8 cellular contexts compared by ENCODE assay signal in the genomic region with DNA sequence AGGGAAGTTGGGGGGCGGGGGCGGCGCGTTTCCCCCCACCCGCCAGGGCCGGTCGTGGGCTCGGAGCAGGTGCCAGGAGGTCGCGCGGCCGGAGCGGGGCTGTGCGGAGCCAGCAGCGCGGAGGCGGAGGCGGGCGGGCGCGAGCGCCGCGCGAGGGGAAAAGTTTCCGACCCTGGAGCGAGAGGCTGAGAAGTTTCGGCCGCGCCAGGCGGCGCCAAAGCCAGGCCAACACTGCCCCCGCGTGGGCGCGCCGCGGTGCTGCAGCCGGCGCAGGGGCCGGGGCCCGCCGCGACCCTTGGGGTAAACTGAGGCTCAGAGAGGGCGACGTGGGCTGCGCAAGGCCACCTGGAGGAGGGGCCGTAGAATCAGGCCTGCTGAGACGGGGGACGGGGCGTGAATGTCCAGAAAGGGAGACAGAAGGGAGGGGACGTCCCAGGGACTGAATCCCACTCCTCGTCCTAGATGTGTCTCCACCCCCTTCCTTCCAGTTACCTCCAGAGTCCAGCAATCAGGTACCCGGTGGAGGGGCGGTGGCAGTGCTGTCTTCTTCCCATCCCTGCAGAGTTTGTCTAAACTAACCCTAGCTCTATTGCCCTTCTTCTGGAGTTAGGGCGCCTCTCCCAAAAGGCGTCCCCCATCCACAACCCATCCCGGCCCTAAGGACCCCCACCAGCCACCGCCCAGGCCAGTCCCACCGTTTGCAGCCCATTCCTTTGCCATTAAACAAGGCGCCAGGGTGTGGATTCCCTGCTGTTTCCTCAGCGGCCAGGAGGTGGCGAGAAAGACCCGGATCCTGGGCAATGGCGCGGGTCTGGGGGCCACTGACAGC. TPM values are rescaled to one million over a fixed set of nuclear protein-coding genes. Genes with fewer than 3 reads are reported as not detected.
DNase-seq lines count a peak whose midpoint lies in the region; ATAC-seq and TF ChIP-seq lines count a peak whose summit lies in the region.

No MANE protein-coding gene starts in this region.

- DNase-seq in NCI-H1417 (lab: John Stamatoyannopoulos, UW) (peak; percentile 31 to 77 (median 76)), NCI-H1417 treated with DMSO at 0.1 percent for 48 hours (lab: John Stamatoyannopoulos, UW) (no peak), SK-N-DZ (ENCODE audit: low spot score) (peak; percentile 66), nucleus accumbens (lab: John Stamatoyannopoulos, UW) (peak in 42 of 56 donors; percentile 19 to 81 (median 50))
- peak; percentile 83 for DNase-seq in activated naive CD4-positive, alpha-beta T cell treated with anti-CD3 and anti-CD28 coated beads for 36 hours

- no peaks in the 10 kb centered on the region for H3K27me3 Mint-ChIP-seq in activated naive CD4-positive, alpha-beta T cell treated with anti-CD3 and anti-CD28 coated beads for 36 hours (ENCODE audit: low read depth)

- TF ChIP-seq EP300 in gastroesophageal sphincter (IDR thresholded peaks at IDR 0.05), result no peak

- H3K36me3 Mint-ChIP-seq in activated naive CD4-positive, alpha-beta T cell treated with anti-CD3 and anti-CD28 coated beads for 36 hours (ENCODE audit: low read depth), result no peaks in the 10 kb centered on the region

- peak; percentile 64 for ATAC-seq in gastroesophageal sphincter

- peaks cover 2% of the 10 kb centered on the region; the same call in 1 of the 2 replicates for H3K27me3 ChIP-seq in HUES6 (ENCODE audit: control insufficient read depth, insufficient read depth, low read length)
- no peaks in the 10 kb centered on the region for H3K27me3 ChIP-seq in gastroesophageal sphincter
- H3K27me3 ChIP-seq in thymus (ENCODE audit: control insufficient read depth, insufficient read depth), result no peaks in the 10 kb centered on the region

- peak overlapping the region; percentile 71 for H3K4me3 Mint-ChIP-seq in activated naive CD4-positive, alpha-beta T cell treated with anti-CD3 and anti-CD28 coated beads for 36 hours

- TF ChIP-seq CTCF in gastroesophageal sphincter (IDR thresholded peaks at IDR 0.05), result peak in 3 of 4 experiments; percentile 85 to 100 (median 100)

- TF ChIP-seq POLR2A in gastroesophageal sphincter (IDR thresholded peaks at IDR 0.05), result no peak

- CTCF ChIA-PET in activated naive CD4-positive, alpha-beta T cell treated with anti-CD3 and anti-CD28 coated beads for 36 hours (lab: Charles Lee), result interaction anchor here (0.6 to 3.2 kb wide), 18 partner anchors 12 to 485 kb away, joined by 3 to 42 read pairs (median 3); a partner anchor contains a TSS

- H3K9me3 Mint-ChIP-seq in activated naive CD4-positive, alpha-beta T cell treated with anti-CD3 and anti-CD28 coated beads for 36 hours, result no peaks in the 10 kb centered on the region

- WGBS in gastroesophageal sphincter (ENCODE audit: low coverage in 1 of 2), 2 donors, result 0% methylated on average over 2 to 6 of the region's 66 CpGs
- under 1% methylated on average over 66 of the region's 66 CpGs for WGBS in thymus

- H3K9me3 ChIP-seq in HUES6 (ENCODE audit: control insufficient read depth, insufficient read depth, low read depth, low read length) (no peaks in the 10 kb centered on the region), gastroesophageal sphincter (no peaks in the 10 kb centered on the region), thymus (ENCODE audit: control insufficient read depth) (no peaks in the 10 kb centered on the region)

- H3K4me1 Mint-ChIP-seq in activated naive CD4-positive, alpha-beta T cell treated with anti-CD3 and anti-CD28 coated beads for 36 hours (ENCODE audit: low read depth), result peaks cover 25% of the 10 kb centered on the region

- H3K36me3 ChIP-seq in HUES6 (ENCODE audit: control insufficient read depth, insufficient read depth, low read length) (no peaks in the 10 kb centered on the region), gastroesophageal sphincter (no peaks in the 10 kb centered on the region), thymus (ENCODE audit: control insufficient read depth, insufficient read depth) (no peaks in the 10 kb centered on the region)

- H3K4me1 ChIP-seq in HUES6 (ENCODE audit: control insufficient read depth, insufficient read depth, low read length) (peaks cover 32% of the 10 kb centered on the region), gastroesophageal sphincter (peaks cover 0 to 53% (median 33%) of the 10 kb centered on the region in 3 donors), thymus (ENCODE audit: control insufficient read depth, insufficient read depth, low read length) (no peaks in the 10 kb centered on the region)

- peak overlapping the region; percentile 61 for H3K9ac ChIP-seq in HUES6 (ENCODE audit: low read length)

- H3K4me3 ChIP-seq in HUES6 (ENCODE audit: low read depth, low read length) (peak overlapping the region; percentile 73), gastroesophageal sphincter (peak overlapping the region; percentile 63 to 76), thymus (ENCODE audit: low read length) (peak overlapping the region; percentile 60)

- H3K27ac ChIP-seq in HUES6 (ENCODE audit: low read depth, low read length) (peak overlapping the region; percentile 45; the same call in 1 of the 2 replicates), gastroesophageal sphincter (peak overlapping the region; percentile 61 to 91 (median 89)), thymus (ENCODE audit: low read depth) (peak overlapping the region; percentile 70)

- intact Hi-C loops in activated naive CD4-positive, alpha-beta T cell treated with anti-CD3 and anti-CD28 coated beads for 36 hours (cut with micrococcal nuclease), result loop anchor here (1.0 to 2.0 kb wide), 5 partner anchors 14 to 479 kb away; no protein-coding TSS in a partner anchor

- H3K27ac Mint-ChIP-seq in activated naive CD4-positive, alpha-beta T cell treated with anti-CD3 and anti-CD28 coated beads for 36 hours, result no peak overlapping the region

RNA-seq across cellular contexts. Expression of a gene that starts 10.2 kb away (rescaled TPM):
- not detected in 2 replicates for polyA plus RNA-seq in SK-N-DZ (2014; cell fraction: cytosol; rRNA removed)
- polyA plus RNA-seq in SK-N-DZ (2014; cell fraction: nucleus; rRNA removed), result 0.13 TPM in 1 of 2 replicates, not detected in the other
- not detected for total RNA-seq in activated naive CD4-positive, alpha-beta T cell treated with anti-CD3 and anti-CD28 coated beads for 36 hours
- under 1 TPM in 1 of 4 donors, not detected in 3; 0.27 TPM for total RNA-seq in gastroesophageal sphincter
- polyA plus RNA-seq in thymus, result 0.23 TPM

RNA-seq across cellular contexts. Expression of a gene that starts 15.3 kb away (rescaled TPM):
- 72.1 and 78.3 TPM in 2 replicates for polyA plus RNA-seq in SK-N-DZ (2014; cell fraction: cytosol; rRNA removed)
- polyA plus RNA-seq in SK-N-DZ (2014; cell fraction: nucleus; rRNA removed), result 29.8 and 37.9 TPM in 2 replicates
- 10 to 100 TPM; 58.6 to 59.3 TPM for total RNA-seq in activated naive CD4-positive, alpha-beta T cell treated with anti-CD3 and anti-CD28 coated beads for 36 hours
- 10 to 100 TPM; 12.8 to 24.0 (median 21.8) TPM for total RNA-seq in gastroesophageal sphincter
- polyA plus RNA-seq in thymus, result 33.2 TPM

RNA-seq across cellular contexts. Expression of a gene that starts 31.3 kb away (rescaled TPM):
- 14.4 and 23.2 TPM in 2 replicates for polyA plus RNA-seq in SK-N-DZ (2014; cell fraction: cytosol; rRNA removed)
- polyA plus RNA-seq in SK-N-DZ (2014; cell fraction: nucleus; rRNA removed), result 31.9 and 32.7 TPM in 2 replicates
- total RNA-seq in activated naive CD4-positive, alpha-beta T cell treated with anti-CD3 and anti-CD28 coated beads for 36 hours, result 10 to 100 TPM; 13.0 to 13.8 TPM
- 10 to 100 TPM; 21.3 to 37.2 (median 28.2) TPM for total RNA-seq in gastroesophageal sphincter
- polyA plus RNA-seq in thymus, result 20.5 TPM

RNA-seq across cellular contexts. Expression of a gene that starts 54.8 kb away (rescaled TPM):
- polyA plus RNA-seq in SK-N-DZ (2014; cell fraction: cytosol; rRNA removed), result 1.8 and 2.1 TPM in 2 replicates
- polyA plus RNA-seq in SK-N-DZ (2014; cell fraction: nucleus; rRNA removed), result 1.1 and 2.0 TPM in 2 replicates
- under 1 TPM; 0.69 to 0.83 TPM for total RNA-seq in activated naive CD4-positive, alpha-beta T cell treated with anti-CD3 and anti-CD28 coated beads for 36 hours
- total RNA-seq in gastroesophageal sphincter, result 10 to 100 TPM in 1 of 4 donors, 1 to 10 TPM in 2, under 1 TPM in 1; 0.93 to 12.1 (median 7.1) TPM
- polyA plus RNA-seq in thymus, result 3.8 TPM
